22 cellular contexts compared by ENCODE assay signal in genomic region chr11:69494851-69495250, GRCh38. TPM values are rescaled to one million over a fixed set of nuclear protein-coding genes. Genes with fewer than 3 reads are reported as not detected.
DNase-seq lines count a peak whose midpoint lies in the region; ATAC-seq and TF ChIP-seq lines count a peak whose summit lies in the region.
"Had no signal": no experiment of that assay in that cellular context is flagged by ENCODE, and none has a peak within 500 bp of the region (broad histone marks: within the 10 kb centered on the region; RNA-seq: fewer than 3 reads in every experiment).

No MANE protein-coding gene starts in this region.

- H3K27me3 Mint-ChIP-seq in chondrocyte (ENCODE audit: low read depth) (peaks cover 15% of the 10 kb centered on the region), mesothelial cell of epicardium (ENCODE audit: low read depth) (peaks cover 2% of the 10 kb centered on the region)

- in situ Hi-C loops in KBM-7 (cut with MboI; ENCODE audit: low pct_unique_long_range_greater_than_20kb, low sequenced_read_pairs): no loop called here

- H3K9me3 Mint-ChIP-seq in chondrocyte (ENCODE audit: low read depth) (no peaks in the 10 kb centered on the region), mesothelial cell of epicardium (no peaks in the 10 kb centered on the region)
- H3K9me3 Mint-ChIP-seq: CD4-positive, CD25-positive, alpha-beta regulatory T cell; HFFc6 had no signal

- DNase-seq in left cardiac atrium: peak; percentile 9
- DNase-seq in cardiac septum (ENCODE audit: low spot score): no peak
- DNase-seq in chondrocyte (ENCODE audit: low spot score): peak; percentile 57
- no peak for DNase-seq in mesothelial cell of epicardium (ENCODE audit: low spot score in 2 of 2, unreplicated experiment in 2 of 2)
- peak; percentile 3 for DNase-seq in retina
- DNase-seq in KBM-7: no peak
- no peak for DNase-seq in NCI-H2029 (lab: John Stamatoyannopoulos, UW)
- DNase-seq: CD4-positive, CD25-positive, alpha-beta regulatory T cell; HFFc6; MM.1S; NCI-H1048; NCI-H1417; NCI-H1694; NCI-H2081; NCI-H2227 treated with DMSO at 0.1 percent for 48 hours; NCI-H69; SIG-M5 had no signal

- H3K27ac Mint-ChIP-seq in chondrocyte (ENCODE audit: unreplicated experiment): no peak overlapping the region
- H3K27ac Mint-ChIP-seq in mesothelial cell of epicardium: peak overlapping the region; percentile 56
- H3K27ac Mint-ChIP-seq: CD4-positive, CD25-positive, alpha-beta regulatory T cell; HFFc6 had no signal

- intact Hi-C loops in left cardiac atrium (cut with DNase I): loop anchor here in 1 of 2 donors (5.0 kb wide), 1 partner anchor 142 kb away; no protein-coding TSS in a partner anchor
- intact Hi-C loops in cardiac septum (cut with DNase I): loop anchor here (5.0 kb wide), 1 partner anchor 193 kb away; no protein-coding TSS in a partner anchor

- TF ChIP-seq CTCF in chondrocyte (IDR thresholded peaks at IDR 0.05): no peak
- no peak for TF ChIP-seq CTCF in mesothelial cell of epicardium (IDR thresholded peaks at IDR 0.05; ENCODE audit: unreplicated experiment)

- H3K36me3 Mint-ChIP-seq in chondrocyte (ENCODE audit: low read depth): no peaks in the 10 kb centered on the region
- no peaks in the 10 kb centered on the region for H3K36me3 Mint-ChIP-seq in mesothelial cell of epicardium
- H3K36me3 Mint-ChIP-seq: CD4-positive, CD25-positive, alpha-beta regulatory T cell had no signal

- H3K4me1 Mint-ChIP-seq in chondrocyte (ENCODE audit: low read depth) (peaks cover 18% of the 10 kb centered on the region), mesothelial cell of epicardium (peaks cover 9% of the 10 kb centered on the region)

- H3K4me3 Mint-ChIP-seq in chondrocyte (ENCODE audit: unreplicated experiment) (no peak overlapping the region), mesothelial cell of epicardium (no peak overlapping the region)
- H3K4me3 Mint-ChIP-seq: CD4-positive, CD25-positive, alpha-beta regulatory T cell; HFFc6 had no signal

- no peak for ATAC-seq in left cardiac atrium
- ATAC-seq in HG03175 (IDR thresholded peaks at IDR 0.05; ENCODE audit: unreplicated experiment): no peak

RNA-seq across cellular contexts. Expression of gene LINC01488, which starts 13.4 kb away (rescaled TPM):
- under 1 TPM in 1 of 2 donors, not detected in 1; 0.06 TPM for total RNA-seq in left cardiac atrium
- total RNA-seq in cardiac septum: 0.19 TPM
- total RNA-seq in chondrocyte: not detected in 3 replicates
- total RNA-seq in mesothelial cell of epicardium: not detected in 3 replicates
- total RNA-seq: A172; CD4-positive, CD25-positive, alpha-beta regulatory T cell; Daoy; G401; HFFc6; NCI-H460 had no signal

Comparison
In these comparisons a context has a peak if more than half of its experiments do, and no peak if none do; other contexts are left out.
1. DNase-seq: peak in left cardiac atrium (single experiment), chondrocyte (single experiment) and retina (single experiment); none in cardiac septum (single experiment), mesothelial cell of epicardium (0 of 2), KBM-7 (single experiment) and NCI-H2029 (single experiment).